10 cellular contexts compared by ENCODE assay signal in genomic region chr3:152199069-152199838, GRCh38.
A peak's percentile ranks its signal among the peaks of the same experiment; 100 is the strongest.
DNase-seq lines count a peak whose midpoint lies in the region; ATAC-seq and TF ChIP-seq lines count a peak whose summit lies in the region.
"Had no signal": no experiment of that assay in that cellular context is flagged by ENCODE, and none has a peak within 500 bp of the region (broad histone marks: within the 10 kb centered on the region; RNA-seq: fewer than 3 reads in every experiment).

No MANE protein-coding gene starts in this region.

- H3K4me1 ChIP-seq in DND-41 (ENCODE audit: insufficient read depth, low read length) (peaks cover 82% of the 10 kb centered on the region), GM23338 (ENCODE audit: insufficient read depth) (no peaks in the 10 kb centered on the region), neural progenitor cell (no peaks in the 10 kb centered on the region)

- H3K36me3 ChIP-seq in DND-41 (ENCODE audit: insufficient read depth, low read length), result no peaks in the 10 kb centered on the region
- no peaks in the 10 kb centered on the region for H3K36me3 ChIP-seq in GM23338 (ENCODE audit: insufficient read depth)
- H3K36me3 ChIP-seq in neural progenitor cell, result no peaks in the 10 kb centered on the region

- peaks cover 21% of the 10 kb centered on the region for H3K4me1 Mint-ChIP-seq in GM23338
- H3K4me1 Mint-ChIP-seq in activated T-helper 17 cell treated with anti-CD3 and anti-CD28 coated beads, Interleukin-2, amount 50 U/mL, for 72 hours, result peaks cover 37% of the 10 kb centered on the region
- H3K4me1 Mint-ChIP-seq in neural progenitor cell, result peaks cover 2% of the 10 kb centered on the region

- H4K20me1 ChIP-seq in DND-41 (ENCODE audit: insufficient read depth, low read length) (no peaks in the 10 kb centered on the region), GM23338 (replicated peaks; ENCODE audit: insufficient read depth) (no peaks in the 10 kb centered on the region), neural progenitor cell (ENCODE audit: low read depth) (no peaks in the 10 kb centered on the region)

- H3K36me3 Mint-ChIP-seq in GM23338 (ENCODE audit: low read depth) (no peaks in the 10 kb centered on the region), neural progenitor cell (no peaks in the 10 kb centered on the region)
- peaks cover 10% of the 10 kb centered on the region for H3K36me3 Mint-ChIP-seq in activated T-helper 17 cell treated with anti-CD3 and anti-CD28 coated beads, Interleukin-2, amount 50 U/mL, for 72 hours (ENCODE audit: low read depth)

- ATAC-seq in DND-41 (ENCODE audit: insufficient read depth, low read depth) (peak; percentile 60), GM23338 (no peak), GM21367 (IDR thresholded peaks at IDR 0.05; ENCODE audit: unreplicated experiment) (no peak)
- no peak for ATAC-seq in activated T-helper 17 cell treated with anti-CD3 and anti-CD28 coated beads, Interleukin-2, amount 50 U/mL, for 72 hours (replicated peaks)

- no peaks in the 10 kb centered on the region for H3K9me3 Mint-ChIP-seq in GM23338
- H3K9me3 Mint-ChIP-seq in activated T-helper 17 cell treated with anti-CD3 and anti-CD28 coated beads, Interleukin-2, amount 50 U/mL, for 72 hours, result no peaks in the 10 kb centered on the region
- H3K9me3 Mint-ChIP-seq in neural progenitor cell, result no peaks in the 10 kb centered on the region

- H3K79me2 ChIP-seq in DND-41 (ENCODE audit: insufficient read depth, low read length) (peaks cover 99% of the 10 kb centered on the region), GM23338 (replicated peaks; ENCODE audit: insufficient read depth) (no peaks in the 10 kb centered on the region), neural progenitor cell (ENCODE audit: low read depth) (no peaks in the 10 kb centered on the region)

- H3K4me2 ChIP-seq in DND-41 (ENCODE audit: insufficient read depth, low read length) (peak overlapping the region; percentile 60), GM23338 (no peak overlapping the region), neural progenitor cell (no peak overlapping the region)

- H3K4me3 Mint-ChIP-seq in GM23338, result no peak overlapping the region
- H3K4me3 Mint-ChIP-seq in activated T-helper 17 cell treated with anti-CD3 and anti-CD28 coated beads, Interleukin-2, amount 50 U/mL, for 72 hours, result peak overlapping the region; percentile 87
- no peak overlapping the region for H3K4me3 Mint-ChIP-seq in neural progenitor cell

- H3K9ac ChIP-seq in DND-41 (ENCODE audit: low read depth, low read length) (peak overlapping the region; percentile 71), neural progenitor cell (no peak overlapping the region)

- H2AFZ ChIP-seq in DND-41 (ENCODE audit: low read depth, low read length) (0 out of 2 replicates have a peak overlapping the region, but pooled peaks have one; percentile 7), GM23338 (peak overlapping the region; percentile 81; the same call in 1 of the 2 replicates), neural progenitor cell (replicated peaks) (peak overlapping the region; percentile 44)

- H3F3A ChIP-seq in GM23338 (replicated peaks; ENCODE audit: low read depth), result no peaks in the 10 kb centered on the region
- no peaks in the 10 kb centered on the region for H3F3A ChIP-seq in neural progenitor cell (ENCODE audit: low read depth)

- no peaks in the 10 kb centered on the region for H3K27me3 ChIP-seq in DND-41 (ENCODE audit: insufficient read depth, low read length, poor library complexity)
- no peaks in the 10 kb centered on the region for H3K27me3 ChIP-seq in GM23338 (ENCODE audit: insufficient read depth)
- no peaks in the 10 kb centered on the region for H3K27me3 ChIP-seq in neural progenitor cell

- peak; percentile 40 for DNase-seq in DND-41
- DNase-seq in GM23338 (ENCODE audit: low spot score), result no peak
- no peak for DNase-seq in neural progenitor cell (ENCODE audit: low spot score)
- no peak for DNase-seq in HuH-7 (ENCODE audit: low spot score)
- no peak for DNase-seq in stimulated activated CD4-positive, alpha-beta T cell treated with anti-CD3 and anti-CD28 coated beads, Interleukin-2, amount 100 ng/mL, for 48 hours
- DNase-seq in germinal center (ENCODE audit: low spot score), result no peak
- DNase-seq: foreskin fibroblast, GDM1 had no signal

- no peaks in the 10 kb centered on the region for H3K9me2 ChIP-seq in GM23338 (ENCODE audit: insufficient read depth)

- H3K27me3 Mint-ChIP-seq in GM23338 (ENCODE audit: insufficient read depth, low read depth, poor library complexity) (no peaks in the 10 kb centered on the region), neural progenitor cell (ENCODE audit: insufficient read depth, low read depth) (no peaks in the 10 kb centered on the region)
- H3K27me3 Mint-ChIP-seq in activated T-helper 17 cell treated with anti-CD3 and anti-CD28 coated beads, Interleukin-2, amount 50 U/mL, for 72 hours, result no peaks in the 10 kb centered on the region

- peak overlapping the region in 1 of 2 experiments; percentile 42; a peak in 2 of 4 replicates for H3K4me3 ChIP-seq in DND-41 (ENCODE audit: low read depth in 1 of 2, low read length in 2 of 2)
- H3K4me3 ChIP-seq in GM23338, result no peak overlapping the region
- no peak overlapping the region for H3K4me3 ChIP-seq in neural progenitor cell

- H3K9me3 ChIP-seq in DND-41 (ENCODE audit: insufficient read depth, low read length, severe bottlenecking) (no peaks in the 10 kb centered on the region), neural progenitor cell (ENCODE audit: low read depth) (no peaks in the 10 kb centered on the region)

- no peak for TF ChIP-seq CTCF in DND-41 (IDR thresholded peaks at IDR 0.05; ENCODE audit: borderline replicate concordance, extremely low read depth, low read length, poor library complexity, severe bottlenecking)
- TF ChIP-seq CTCF in GM23338 (conservative IDR thresholded peaks at IDR 0.05; ENCODE audit: low read depth in 2 of 2), result no peak
- TF ChIP-seq CTCF in neural progenitor cell (IDR thresholded peaks at IDR 0.05), result no peak

- H3K27ac Mint-ChIP-seq in GM23338 (no peak overlapping the region), neural progenitor cell (no peak overlapping the region)
- H3K27ac Mint-ChIP-seq in activated T-helper 17 cell treated with anti-CD3 and anti-CD28 coated beads, Interleukin-2, amount 50 U/mL, for 72 hours, result peak overlapping the region; percentile 99

- H3K27ac ChIP-seq in DND-41 (ENCODE audit: low read length), result peak overlapping the region; percentile 91
- H3K27ac ChIP-seq in GM23338 (ENCODE audit: low read depth), result no peak overlapping the region
- H3K27ac ChIP-seq in neural progenitor cell, result no peak overlapping the region

TF ChIP-seq in GM23338, 12 proteins besides CTCF, POLR2A, EP300 and RAD21 (continues in another document):
- TF ChIP-seq EZH2 (IDR thresholded peaks at IDR 0.05; ENCODE audit: low read depth, unreplicated experiment) (no peak), STAT1 (IDR thresholded peaks at IDR 0.05; ENCODE audit: unreplicated experiment) (no peak), EZH2phosphoT487 (IDR thresholded peaks at IDR 0.05; ENCODE audit: unreplicated experiment) (no peak), ZNF331 (CRISPR knock-in tag; IDR thresholded peaks at IDR 0.05; ENCODE audit: low read depth) (no peak)

Comparison
In these comparisons a context has a peak if more than half of its experiments do, and no peak if none do; other contexts are left out.
1. H2AFZ ChIP-seq: peak in every context shown above with its lines; median percentile 81 in GM23338; 44 in neural progenitor cell; 7 in DND-41.